In the genomic region with DNA sequence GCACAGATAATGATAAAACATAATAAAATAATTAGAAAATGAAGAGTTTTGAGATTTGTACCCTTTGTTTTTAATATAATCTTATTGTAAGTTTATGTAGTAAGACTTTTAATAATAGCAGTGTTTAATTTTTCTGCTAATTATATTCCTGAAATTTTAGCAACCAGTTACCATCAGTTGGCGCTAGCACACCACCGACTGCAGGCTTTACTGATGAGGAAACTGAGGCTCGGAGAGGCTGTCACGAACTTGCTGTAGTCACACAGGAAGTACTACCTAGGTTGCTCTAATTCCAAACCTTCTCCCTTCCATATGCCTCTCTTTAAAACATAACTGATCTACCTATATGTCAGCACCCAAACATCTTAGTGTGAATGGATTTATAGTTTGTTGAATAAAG, we compare ENCODE assay signal across 11 cellular contexts. TPM values are rescaled to one million over a fixed set of nuclear protein-coding genes. Genes with fewer than 3 reads are reported as not detected.
DNase-seq lines count a peak whose midpoint lies in the region; ATAC-seq, FAIRE-seq and TF ChIP-seq lines count a peak whose summit lies in the region.
"Had no signal": no experiment of that assay in that cellular context is flagged by ENCODE, and none has a peak within 500 bp of the region (broad histone marks: within the 10 kb centered on the region; RNA-seq: fewer than 3 reads in every experiment).

No MANE protein-coding gene starts in this region.

- H3K27ac ChIP-seq in Panc1 (ENCODE audit: low read length) (no peak overlapping the region), endothelial cell of umbilical vein (ENCODE audit: insufficient read depth, low read depth, low read length) (no peak overlapping the region)
- H3K27ac ChIP-seq: BLaER1 had no signal

- H3K4me3 ChIP-seq in Panc1 (ENCODE audit: low read depth in 2 of 2, low read length in 2 of 2) = peak overlapping the region; percentile 70 to 76
- H3K4me3 ChIP-seq in endothelial cell of umbilical vein (replicated peaks in 1 of 3; ENCODE audit: insufficient read depth in 1 of 3, low read depth in 1 of 3, low read length in 3 of 3) = no peak overlapping the region
- no peak overlapping the region for H3K4me3 ChIP-seq in skeletal muscle satellite cell (ENCODE audit: low read length)

- peaks cover 25% of the 10 kb centered on the region for H3K79me2 ChIP-seq in endothelial cell of umbilical vein (ENCODE audit: control insufficient read depth, insufficient read depth, low read length)

- H3K9ac ChIP-seq in endothelial cell of umbilical vein (replicated peaks; ENCODE audit: extremely low read depth, insufficient read depth, low read length) = no peak overlapping the region
- no peak overlapping the region for H3K9ac ChIP-seq in skeletal muscle satellite cell (ENCODE audit: low read depth, low read length)

- dilution Hi-C loops in endothelial cell of umbilical vein (cut with MboI; ENCODE audit: extremely low pct_ligation_motif_present, low sequenced_read_pairs) = no loop called here

- no peaks in the 10 kb centered on the region for H3K9me3 Mint-ChIP-seq in activated T-cell treated with anti-CD3 and anti-CD28 coated beads, Interleukin-2, amount 50 U/mL, for 4 hours

- TF ChIP-seq POLR2A in endothelial cell of umbilical vein (IDR thresholded peaks at IDR 0.05; ENCODE audit: low read depth, low read length) = no peak

- ATAC-seq in activated T-cell treated with anti-CD3 and anti-CD28 coated beads, Interleukin-2, amount 50 U/mL, for 4 hours = no peak
- ATAC-seq in Panc1 = no peak
- no peak for ATAC-seq in HG02938 (IDR thresholded peaks at IDR 0.05; ENCODE audit: unreplicated experiment)

- peaks cover 4% of the 10 kb centered on the region; the same call in 1 of the 2 replicates for H3K27me3 ChIP-seq in Panc1 (ENCODE audit: control insufficient read depth, insufficient read depth, low read length)
- no peaks in the 10 kb centered on the region for H3K27me3 ChIP-seq in endothelial cell of umbilical vein (ENCODE audit: control insufficient read depth in 2 of 2, insufficient read depth in 2 of 2, low read length in 2 of 2)
- peaks cover 2% of the 10 kb centered on the region for H3K27me3 ChIP-seq in skeletal muscle satellite cell (ENCODE audit: control insufficient read depth, insufficient read depth, low read length)
- H3K27me3 ChIP-seq: BLaER1, pancreas had no signal

- peak overlapping the region; percentile 97 for H2AFZ ChIP-seq in endothelial cell of umbilical vein (ENCODE audit: low read depth, low read length)

- peak; percentile 54 for TF ChIP-seq CTCF in Panc1 (IDR thresholded peaks at IDR 0.05)
- no peak for TF ChIP-seq CTCF in endothelial cell of umbilical vein (IDR thresholded peaks at IDR 0.05; ENCODE audit: extremely low read depth in 1 of 2, insufficient read depth in 1 of 2, low read depth in 1 of 2, low read length in 2 of 2)

- BruUV-seq in Panc1 (replicated peaks; lab: Mats Ljungman, UMichigan) (no TSS peak), endothelial cell of umbilical vein (replicated peaks; lab: Mats Ljungman, UMichigan) (no TSS peak)

- POLR2A ChIA-PET in Panc1 (lab: Charles Lee) = no interaction called here
- POLR2A ChIA-PET in endothelial cell of umbilical vein (lab: Charles Lee) = no interaction called here

- no peaks in the 10 kb centered on the region for H3K9me1 ChIP-seq in endothelial cell of umbilical vein (replicated peaks; ENCODE audit: control insufficient read depth, extremely low read depth, insufficient read depth, low read length)

- no peak for DNase-seq in activated T-cell treated with anti-CD3 and anti-CD28 coated beads, Interleukin-2, amount 50 U/mL, for 4 hours
- DNase-seq in activated T-cell treated with anti-CD3 and anti-CD28 coated beads, Interleukin-2, amount 50 U/mL, for 1 hour = no peak
- DNase-seq in Panc1 (ENCODE audit: low read depth, low spot score) (no peak), endothelial cell of umbilical vein (ENCODE audit: low read depth, low spot score) (no peak), posterior cingulate gyrus (no peak), COLO829 (ENCODE audit: low spot score) (no peak)
- DNase-seq: NCI-H510A, pancreas had no signal

- in situ Hi-C loops in Panc1 (cut with HindIII; ENCODE audit: low pct_unique_long_range_greater_than_20kb, low sequenced_read_pairs) = no loop called here

- peaks cover 37% of the 10 kb centered on the region for H3K4me1 Mint-ChIP-seq in activated T-cell treated with anti-CD3 and anti-CD28 coated beads, Interleukin-2, amount 50 U/mL, for 4 hours (ENCODE audit: low read depth)

- peaks cover 9% of the 10 kb centered on the region; the same call in 1 of the 2 replicates for H3K4me1 ChIP-seq in Panc1 (ENCODE audit: control insufficient read depth, insufficient read depth, low read length)
- H3K4me1 ChIP-seq in endothelial cell of umbilical vein (ENCODE audit: control insufficient read depth, extremely low read depth, insufficient read depth, low read length) = peaks cover 33% of the 10 kb centered on the region
- H3K4me1 ChIP-seq in skeletal muscle satellite cell (ENCODE audit: control insufficient read depth, insufficient read depth, low read length) = peaks cover 18% of the 10 kb centered on the region

- H4K20me1 ChIP-seq in endothelial cell of umbilical vein (replicated peaks; ENCODE audit: control insufficient read depth, extremely low read depth, insufficient read depth, low read length) = no peaks in the 10 kb centered on the region

- H3K4me3 Mint-ChIP-seq in activated T-cell treated with anti-CD3 and anti-CD28 coated beads, Interleukin-2, amount 50 U/mL, for 4 hours = peak overlapping the region; percentile 92

- H3K27me3 Mint-ChIP-seq in activated T-cell treated with anti-CD3 and anti-CD28 coated beads, Interleukin-2, amount 50 U/mL, for 4 hours (ENCODE audit: low read depth) = peaks cover 9% of the 10 kb centered on the region

- H3K9me3 ChIP-seq in Panc1 (ENCODE audit: control insufficient read depth, insufficient read depth, low read depth, low read length) (no peaks in the 10 kb centered on the region), endothelial cell of umbilical vein (replicated peaks; ENCODE audit: control insufficient read depth, insufficient read depth, low read length) (no peaks in the 10 kb centered on the region), skeletal muscle satellite cell (replicated peaks; ENCODE audit: low read length) (no peaks in the 10 kb centered on the region)
- H3K9me3 ChIP-seq: BLaER1, pancreas had no signal

- no peaks in the 10 kb centered on the region for H3K36me3 ChIP-seq in Panc1 (ENCODE audit: control insufficient read depth, insufficient read depth, low read length)
- H3K36me3 ChIP-seq in endothelial cell of umbilical vein (ENCODE audit: control insufficient read depth in 2 of 2, extremely low read depth in 1 of 2, insufficient read depth in 2 of 2, low read length in 2 of 2) = no peaks in the 10 kb centered on the region
- no peaks in the 10 kb centered on the region for H3K36me3 ChIP-seq in skeletal muscle satellite cell (ENCODE audit: insufficient read depth, low read length)
- H3K36me3 ChIP-seq: BLaER1, pancreas had no signal

- CTCF ChIA-PET in Panc1 (lab: Charles Lee) (no interaction called here), endothelial cell of umbilical vein (lab: Charles Lee) (no interaction called here)

- H3K36me3 Mint-ChIP-seq in activated T-cell treated with anti-CD3 and anti-CD28 coated beads, Interleukin-2, amount 50 U/mL, for 4 hours (ENCODE audit: insufficient read depth) = no peaks in the 10 kb centered on the region

- intact Hi-C loops in Panc1 (cut with micrococcal nuclease; ENCODE audit: unreplicated experiment) = no loop called here
- intact Hi-C loops in endothelial cell of umbilical vein (cut with micrococcal nuclease) = loop anchor here (5.0 to 10.0 kb wide), 4 partner anchors 63 to 1527 kb away; a partner anchor contains a TSS
- intact Hi-C loops in posterior cingulate gyrus (cut with DNase I) = loop anchor here (5.0 kb wide), 1 partner anchor 476 kb away; no protein-coding TSS in a partner anchor

- H3K4me2 ChIP-seq in endothelial cell of umbilical vein (ENCODE audit: insufficient read depth, low read length) (no peak overlapping the region), skeletal muscle satellite cell (ENCODE audit: low read length) (peak overlapping the region; percentile 100)

- FAIRE-seq in endothelial cell of umbilical vein (lab: Jason Lieb, UNC) = no peak
- FAIRE-seq: pancreas had no signal

TF ChIP-seq in endothelial cell of umbilical vein, 7 proteins besides CTCF, POLR2A, EP300 and RAD21:
- TF ChIP-seq JUN (IDR thresholded peaks at IDR 0.05; ENCODE audit: borderline replicate concordance, insufficient read depth, insufficient read length, low read depth) (no peak), MYC (IDR thresholded peaks at IDR 0.05; ENCODE audit: low read depth, low read length) (no peak), GATA2 (IDR thresholded peaks at IDR 0.05; ENCODE audit: insufficient read depth, insufficient read length, low read depth, low read length) (no peak), POLR2AphosphoS5 (IDR thresholded peaks at IDR 0.05; ENCODE audit: insufficient read depth, low read depth, low read length) (no peak), EZH2 (IDR thresholded peaks at IDR 0.05; ENCODE audit: borderline replicate concordance, low read depth, low read length, severe bottlenecking) (no peak), FOS (IDR thresholded peaks at IDR 0.05; ENCODE audit: borderline replicate concordance, insufficient read depth, low read length) (no peak)
- TF ChIP-seq, protein P1, sequence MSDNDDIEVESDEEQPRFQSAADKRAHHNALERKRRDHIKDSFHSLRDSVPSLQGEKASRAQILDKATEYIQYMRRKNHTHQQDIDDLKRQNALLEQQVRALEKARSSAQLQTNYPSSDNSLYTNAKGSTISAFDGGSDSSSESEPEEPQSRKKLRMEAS (IDR thresholded peaks at IDR 0.05; ENCODE audit: insufficient read depth, insufficient read length) = no peak

RNA-seq across cellular contexts. Expression of a gene that starts 1.0 kb away (rescaled TPM):
- total RNA-seq in activated T-cell treated with anti-CD3 and anti-CD28 coated beads, Interleukin-2, amount 50 U/mL, for 4 hours = 10 to 100 TPM in 2 of 3 donors, 1 to 10 TPM in 1; 9.7 to 10.8 (median 10.4) TPM
- total RNA-seq in Panc1 (2021; ENCODE audit: unreplicated experiment) = 2.9 TPM
- polyA plus RNA-seq in Panc1 (2012; ENCODE audit: insufficient read length) = 1.6 TPM
- 7.2 and 9.0 TPM in 2 replicates for total RNA-seq in endothelial cell of umbilical vein
- polyA plus RNA-seq in endothelial cell of umbilical vein = 2.3 and 3.0 TPM in 2 replicates
- polyA plus RNA-seq in endothelial cell of umbilical vein (2011; cell fraction: cytosol; rRNA removed) = 3.9 and 4.0 TPM in 2 replicates
- polyA plus RNA-seq in endothelial cell of umbilical vein (2011; cell fraction: nucleus; rRNA removed) = 4.5 and 6.4 TPM in 2 replicates
- 7.1 TPM in 2 replicates for polyA plus RNA-seq in endothelial cell of umbilical vein (2012)
- 1.1 and 2.2 TPM in 2 replicates for polyA minus RNA-seq in endothelial cell of umbilical vein
- polyA minus RNA-seq in endothelial cell of umbilical vein (2011; cell fraction: cytosol; rRNA and poly(A)+ RNA removed) = 1.9 TPM
- polyA minus RNA-seq in endothelial cell of umbilical vein (2011; cell fraction: nucleus; rRNA and poly(A)+ RNA removed) = 2.0 and 3.1 TPM in 2 replicates
- 0.66 and 1.5 TPM in 2 replicates for total RNA-seq in skeletal muscle satellite cell (2012; rRNA removed)

Comparison
In these comparisons a context has a peak if more than half of its experiments do, and no peak if none do; other contexts are left out.
1. H3K4me3 ChIP-seq: peak in Panc1 (2 of 2); none in endothelial cell of umbilical vein (0 of 3) and skeletal muscle satellite cell (single experiment).